8 cellular contexts compared by ENCODE assay signal in genomic region chr20:10090588-10091166, GRCh38. TPM values are rescaled to one million over a fixed set of nuclear protein-coding genes. Genes with fewer than 3 reads are reported as not detected.
DNase-seq lines count a peak whose midpoint lies in the region; ATAC-seq and TF ChIP-seq lines count a peak whose summit lies in the region.

No MANE protein-coding gene starts in this region.

- no peaks in the 10 kb centered on the region for H4K20me1 ChIP-seq in osteoblast (ENCODE audit: insufficient read depth, low read length)

- no peak overlapping the region for H3K4me2 ChIP-seq in osteoblast (ENCODE audit: insufficient read depth, low read length)

- no peaks in the 10 kb centered on the region for H3K4me1 Mint-ChIP-seq in activated T-helper 2 cell treated with anti-CD3 and anti-CD28 coated beads, Interferon-gamma antibody, Interleukin-2, Interleukin-4, amounts not matched to agents 10 μg/mL and 5 μg/mL and 100 μg/mL, durations not matched to agents 14 hours and 24 hours and 36 hours (ENCODE audit: low read depth)

- H3K4me1 ChIP-seq in osteoblast (ENCODE audit: insufficient read depth, low read length), result peaks cover 9% of the 10 kb centered on the region

- intact Hi-C loops in Right ventricle myocardium inferior (cut with DNase I), result loop anchor here (2.0 to 5.0 kb wide), 2 partner anchors 112 to 473 kb away; no protein-coding TSS in a partner anchor
- intact Hi-C loops in cardiac septum (cut with DNase I), result loop anchor here (1.0 to 5.0 kb wide), 3 partner anchors 112 to 473 kb away; partner anchors contain the start of gene MKKS
- intact Hi-C loops in activated T-helper 2 cell treated with anti-CD3 and anti-CD28 coated beads, Interferon-gamma antibody, Interleukin-2, Interleukin-4, amounts not matched to agents 10 μg/mL and 5 μg/mL and 100 μg/mL, durations not matched to agents 14 hours and 24 hours and 36 hours (cut with micrococcal nuclease), result loop anchor here (1.0 kb wide), 1 partner anchor 113 kb away; no protein-coding TSS in a partner anchor

- no peaks in the 10 kb centered on the region for H3K79me2 ChIP-seq in osteoblast (ENCODE audit: insufficient read depth, low read length)

- H3K36me3 ChIP-seq in osteoblast (ENCODE audit: insufficient read depth, low read length), result no peaks in the 10 kb centered on the region

- H3K36me3 Mint-ChIP-seq in activated T-helper 2 cell treated with anti-CD3 and anti-CD28 coated beads, Interferon-gamma antibody, Interleukin-2, Interleukin-4, amounts not matched to agents 10 μg/mL and 5 μg/mL and 100 μg/mL, durations not matched to agents 14 hours and 24 hours and 36 hours (ENCODE audit: low read depth), result no peaks in the 10 kb centered on the region

- DNase-seq in Right ventricle myocardium inferior (ENCODE audit: missing footprints), result no peak
- no peak for DNase-seq in cardiac septum (ENCODE audit: low spot score)
- DNase-seq in NCI-H1930 (lab: John Stamatoyannopoulos, UW), result peak; percentile 26 to 40
- DNase-seq in activated CD4-positive, alpha-beta T cell treated with anti-CD3 and anti-CD28 coated beads for 48 hours, result peak; percentile 14
- DNase-seq in fibroblast of the aortic adventitia (ENCODE audit: low read depth), result peak; percentile 71
- DNase-seq in osteoblast (ENCODE audit: insufficient read length, low spot score, missing footprints), result no peak
- DNase-seq in activated T-helper 2 cell treated with anti-CD3 and anti-CD28 coated beads, Interferon-gamma antibody, Interleukin-2, Interleukin-4, amounts not matched to agents 10 μg/mL and 5 μg/mL and 100 μg/mL, durations not matched to agents 14 hours and 24 hours and 36 hours (ENCODE audit: low spot score), result no peak

- H3K9me3 ChIP-seq in osteoblast (ENCODE audit: low read depth, low read length), result no peaks in the 10 kb centered on the region

- H3K27ac Mint-ChIP-seq in activated T-helper 2 cell treated with anti-CD3 and anti-CD28 coated beads, Interferon-gamma antibody, Interleukin-2, Interleukin-4, amounts not matched to agents 10 μg/mL and 5 μg/mL and 100 μg/mL, durations not matched to agents 14 hours and 24 hours and 36 hours, result no peak overlapping the region

- H3K27ac ChIP-seq in osteoblast (ENCODE audit: low read depth, low read length), result no peak overlapping the region

- H3K9me3 Mint-ChIP-seq in activated T-helper 2 cell treated with anti-CD3 and anti-CD28 coated beads, Interferon-gamma antibody, Interleukin-2, Interleukin-4, amounts not matched to agents 10 μg/mL and 5 μg/mL and 100 μg/mL, durations not matched to agents 14 hours and 24 hours and 36 hours, result no peaks in the 10 kb centered on the region

- H3K4me3 Mint-ChIP-seq in activated T-helper 2 cell treated with anti-CD3 and anti-CD28 coated beads, Interferon-gamma antibody, Interleukin-2, Interleukin-4, amounts not matched to agents 10 μg/mL and 5 μg/mL and 100 μg/mL, durations not matched to agents 14 hours and 24 hours and 36 hours (ENCODE audit: low read depth), result no peak overlapping the region

- no peak overlapping the region for H3K4me3 ChIP-seq in fibroblast of the aortic adventitia (ENCODE audit: low read depth, low read length)
- H3K4me3 ChIP-seq in osteoblast (ENCODE audit: insufficient read depth, low read length), result no peak overlapping the region

- no peaks in the 10 kb centered on the region for H3K27me3 Mint-ChIP-seq in activated T-helper 2 cell treated with anti-CD3 and anti-CD28 coated beads, Interferon-gamma antibody, Interleukin-2, Interleukin-4, amounts not matched to agents 10 μg/mL and 5 μg/mL and 100 μg/mL, durations not matched to agents 14 hours and 24 hours and 36 hours (ENCODE audit: low read depth)

- no peaks in the 10 kb centered on the region for H3K27me3 ChIP-seq in osteoblast (ENCODE audit: insufficient read depth, low read length)

- no peak overlapping the region for H2AFZ ChIP-seq in osteoblast (ENCODE audit: low read length)

- peak; percentile 90 for TF ChIP-seq CTCF in fibroblast of the aortic adventitia (IDR thresholded peaks at IDR 0.05; ENCODE audit: insufficient read depth, low read length)
- TF ChIP-seq CTCF in osteoblast (IDR thresholded peaks at IDR 0.05; ENCODE audit: extremely low read depth, low read depth, low read length), result peak; percentile 86

- peak; percentile 67 for ATAC-seq in Right ventricle myocardium inferior
- peak; percentile 77 for ATAC-seq in HG02870 (IDR thresholded peaks at IDR 0.05; ENCODE audit: unreplicated experiment)

RNA-seq across cellular contexts. Expression of gene ANKEF1, which starts 55.9 kb away (rescaled TPM):
- total RNA-seq in Right ventricle myocardium inferior, result 1.1 TPM
- 1.3 TPM for total RNA-seq in cardiac septum
- 0.65 and 1.8 TPM in 2 replicates for total RNA-seq in fibroblast of the aortic adventitia (ENCODE audit: low replicate concordance)
- total RNA-seq in osteoblast, result 2.1 and 2.5 TPM in 2 replicates
- total RNA-seq in activated T-helper 2 cell treated with anti-CD3 and anti-CD28 coated beads, Interferon-gamma antibody, Interleukin-2, Interleukin-4, amounts not matched to agents 10 μg/mL and 5 μg/mL and 100 μg/mL, durations not matched to agents 14 hours and 24 hours and 36 hours, result 0.25 and 0.39 TPM in 2 replicates

Comparison
In these comparisons a context has a peak if more than half of its experiments do, and no peak if none do; other contexts are left out.
1. DNase-seq: peak in NCI-H1930 (2 of 2), activated CD4-positive, alpha-beta T cell treated with anti-CD3 and anti-CD28 coated beads for 48 hours (single experiment) and fibroblast of the aortic adventitia (single experiment); none in Right ventricle myocardium inferior (single experiment), cardiac septum (single experiment), osteoblast (single experiment) and activated T-helper 2 cell treated with anti-CD3 and anti-CD28 coated beads, Interferon-gamma antibody, Interleukin-2, Interleukin-4, amounts not matched to agents 10 μg/mL and 5 μg/mL and 100 μg/mL, durations not matched to agents 14 hours and 24 hours and 36 hours (single experiment).